ENCODE assay signal across 8 cellular contexts in genomic region chr14:94936411-94936892, GRCh38.
DNase-seq lines count a peak whose midpoint lies in the region; ATAC-seq and TF ChIP-seq lines count a peak whose summit lies in the region.

No MANE protein-coding gene starts in this region.

- H3K27me3 ChIP-seq in endocrine pancreas (ENCODE audit: control insufficient read depth, insufficient read depth, low read length), result peaks cover 2% of the 10 kb centered on the region

- H3K9ac ChIP-seq in endocrine pancreas (ENCODE audit: control insufficient read depth, insufficient read depth, low read length), result no peak overlapping the region

- DNase-seq in AG09309 (ENCODE audit: low read depth) (peak; percentile 27), NCI-H2107 (lab: John Stamatoyannopoulos, UW) (peak; percentile 20), myocyte (ENCODE audit: low read depth) (peak; percentile 31), SKM-1 treated with dmso at 0.1 percent for 144 hours (lab: John Stamatoyannopoulos, UW; ENCODE audit: unreplicated experiment) (no peak), RWPE1 (ENCODE audit: low spot score) (no peak)

- H3K36me3 ChIP-seq in endocrine pancreas (ENCODE audit: control insufficient read depth, insufficient read depth, low read length), result no peaks in the 10 kb centered on the region

- H3K4me1 ChIP-seq in endocrine pancreas (ENCODE audit: control insufficient read depth, insufficient read depth, low read length), result no peaks in the 10 kb centered on the region

- no peak overlapping the region for H3K4me3 ChIP-seq in AG09309 (ENCODE audit: control insufficient read depth, low read depth, low read length)
- peak overlapping the region; percentile 12 for H3K4me3 ChIP-seq in endocrine pancreas (ENCODE audit: control insufficient read depth, insufficient read depth, low read length)

- POLR2A ChIA-PET in RWPE1 (lab: Yijun Ruan, JAX; ENCODE audit: low non-redundant PET), result no interaction called here

- CTCF ChIA-PET in RWPE1 (lab: Yijun Ruan, JAX), result no interaction called here

- TF ChIP-seq CTCF in AG09309 (IDR thresholded peaks at IDR 0.05; ENCODE audit: control insufficient read depth, insufficient read depth, low read depth, low read length, missing control alignments) (no peak), RWPE1 (conservative IDR thresholded peaks at IDR 0.05; ENCODE audit: low read depth) (no peak)

- H3K27ac ChIP-seq in RWPE1, result no peak overlapping the region

- no peaks in the 10 kb centered on the region for H3K9me3 ChIP-seq in endocrine pancreas (ENCODE audit: control insufficient read depth, low read length)

- no peak for ATAC-seq in GM18519 (IDR thresholded peaks at IDR 0.05; ENCODE audit: low FRiP score, unreplicated experiment)
- no peak for ATAC-seq in HG03196 (IDR thresholded peaks at IDR 0.05; ENCODE audit: unreplicated experiment)

Comparison
In these comparisons a context has a peak if more than half of its experiments do, and no peak if none do; other contexts are left out.
1. DNase-seq: peak in AG09309 (single experiment), NCI-H2107 (single experiment) and myocyte (single experiment); none in SKM-1 treated with dmso at 0.1 percent for 144 hours (single experiment) and RWPE1 (single experiment).